Comparison of ENCODE assay signal across 10 cellular contexts in genomic region chr17:2689411-2690164, GRCh38. TPM values are rescaled to one million over a fixed set of nuclear protein-coding genes. Genes with fewer than 3 reads are reported as not detected.
DNase-seq lines count a peak whose midpoint lies in the region; ATAC-seq and TF ChIP-seq lines count a peak whose summit lies in the region.
"Had no signal": no experiment of that assay in that cellular context is flagged by ENCODE, and none has a peak within 500 bp of the region (broad histone marks: within the 10 kb centered on the region; RNA-seq: fewer than 3 reads in every experiment).

No MANE protein-coding gene starts in this region.

- ATAC-seq in heart right ventricle (peak in 4 of 8 donors; percentile 2 to 13 (median 4)), gastrocnemius medialis (no peak)

- H3K4me1 ChIP-seq in heart right ventricle (peaks cover 7 to 54% (median 33%) of the 10 kb centered on the region in 9 donors), gastrocnemius medialis (peaks cover 38 to 41% of the 10 kb centered on the region in 2 donors)

- peak overlapping the region; percentile 68 for H3K27ac Mint-ChIP-seq in T-helper 1 cell treated with Interleukin-12 subunit alpha and Interleukin-12 subunit beta and Interleukin-4 antibody, amounts not matched to agents 30 μg/mL and 1 μg/mL, for 36 hours

- H3K27ac ChIP-seq in heart right ventricle (peak overlapping the region in 2 of 10 donors; percentile 4 to 31), gastrocnemius medialis (peak overlapping the region; percentile 82 to 94 (median 90))

- H3K4me1 Mint-ChIP-seq in T-helper 1 cell treated with Interleukin-12 subunit alpha and Interleukin-12 subunit beta and Interleukin-4 antibody, amounts not matched to agents 30 μg/mL and 1 μg/mL, for 36 hours (ENCODE audit: low read depth), result no peaks in the 10 kb centered on the region

- H3K4me3 ChIP-seq in heart right ventricle, result peak overlapping the region in 7 of 10 donors; percentile 2 to 41 (median 17)
- peak overlapping the region in 2 of 4 donors; percentile 4 to 6 for H3K4me3 ChIP-seq in gastrocnemius medialis
- H3K4me3 ChIP-seq: smooth muscle cell had no signal

- H3K27me3 Mint-ChIP-seq in T-helper 1 cell treated with Interleukin-12 subunit alpha and Interleukin-12 subunit beta and Interleukin-4 antibody, amounts not matched to agents 30 μg/mL and 1 μg/mL, for 36 hours (ENCODE audit: low read depth), result no peaks in the 10 kb centered on the region

- no peaks in the 10 kb centered on the region for H3K9me3 Mint-ChIP-seq in T-helper 1 cell treated with Interleukin-12 subunit alpha and Interleukin-12 subunit beta and Interleukin-4 antibody, amounts not matched to agents 30 μg/mL and 1 μg/mL, for 36 hours

- peak in 2 of 3 experiments; percentile 16 to 67 for DNase-seq in NCI-H1417 (lab: John Stamatoyannopoulos, UW)
- no peak for DNase-seq in NCI-H1417 treated with DMSO at 0.1 percent for 48 hours (lab: John Stamatoyannopoulos, UW)
- peak; percentile 5 to 14 for DNase-seq in heart right ventricle
- peak in 1 of 2 donors; percentile 54 for DNase-seq in gastrocnemius medialis
- no peak for DNase-seq in DMS 273 (lab: John Stamatoyannopoulos, UW; ENCODE audit: unreplicated experiment)
- DNase-seq in SK-N-DZ (ENCODE audit: low spot score), result no peak
- DNase-seq in HK-2 (ENCODE audit: unreplicated experiment), result no peak

- 65 to 69% methylated on average over 40 of the region's 40 CpGs for WGBS in heart right ventricle, 2 donors

- intact Hi-C loops in heart right ventricle (cut with DNase I), result loop anchor here in 3 of 10 donors (10.0 kb wide), 2 partner anchors 95 to 175 kb away; partner anchors contain the start of genes METTL16 (in 2 of the 3) and PAFAH1B1 (in 1 of the 3)
- intact Hi-C loops in gastrocnemius medialis (cut with DNase I; ENCODE audit: low total_unique reads), result loop anchor here (5.0 kb wide), 1 partner anchor 97 kb away; the partner anchor contains the start of gene PAFAH1B1

- no peak for TF ChIP-seq CTCF in heart right ventricle (IDR thresholded peaks at IDR 0.05)
- no peak for TF ChIP-seq CTCF in gastrocnemius medialis (IDR thresholded peaks at IDR 0.05 in 4 of 5, conservative IDR thresholded peaks at IDR 0.05 in 1 of 5)

- H3K4me3 Mint-ChIP-seq in T-helper 1 cell treated with Interleukin-12 subunit alpha and Interleukin-12 subunit beta and Interleukin-4 antibody, amounts not matched to agents 30 μg/mL and 1 μg/mL, for 36 hours, result no peak overlapping the region

- peaks cover 2 to 61% (median 41%) of the 10 kb centered on the region in 9 donors for H3K36me3 ChIP-seq in heart right ventricle
- peaks cover 0 to 45% of the 10 kb centered on the region in 2 donors for H3K36me3 ChIP-seq in gastrocnemius medialis

- H3K36me3 Mint-ChIP-seq in T-helper 1 cell treated with Interleukin-12 subunit alpha and Interleukin-12 subunit beta and Interleukin-4 antibody, amounts not matched to agents 30 μg/mL and 1 μg/mL, for 36 hours (ENCODE audit: low read depth), result no peaks in the 10 kb centered on the region

- in situ Hi-C loops in gastrocnemius medialis (cut with MboI; ENCODE audit: low sequenced_read_pairs in 4 of 4), result no loop called here

- H3K27me3 ChIP-seq in heart right ventricle (no peaks in the 10 kb centered on the region), gastrocnemius medialis (no peaks in the 10 kb centered on the region)

- H3K9me3 ChIP-seq in heart right ventricle (no peaks in the 10 kb centered on the region), gastrocnemius medialis (no peaks in the 10 kb centered on the region)

- TF ChIP-seq POLR2A in gastrocnemius medialis (IDR thresholded peaks at IDR 0.05), result no peak

RNA-seq across cellular contexts. Expression of gene CLUH, which starts 22.0 kb away (rescaled TPM):
- total RNA-seq in heart right ventricle, result 100 to 1,000 TPM; 122 to 198 (median 170) TPM
- polyA plus RNA-seq in heart right ventricle, result 100 to 1,000 TPM in 1 of 2 donors, 10 to 100 TPM in 1; 55.6 to 123 TPM
- total RNA-seq in gastrocnemius medialis, result 100 to 1,000 TPM; 104 to 286 (median 211) TPM
- polyA plus RNA-seq in SK-N-DZ (2014; cell fraction: cytosol; rRNA removed), result 56.5 and 59.8 TPM in 2 replicates
- 356 and 379 TPM in 2 replicates for polyA plus RNA-seq in SK-N-DZ (2014; cell fraction: nucleus; rRNA removed)

RNA-seq across cellular contexts. Expression of gene CCDC92B, which starts 59.9 kb away (rescaled TPM):
- total RNA-seq in heart right ventricle, result under 1 TPM; 0.06 to 0.30 (median 0.19) TPM
- polyA plus RNA-seq in heart right ventricle, result under 1 TPM; 0.06 to 0.44 TPM
- total RNA-seq in gastrocnemius medialis, result not detected
- 4.1 and 5.3 TPM in 2 replicates for polyA plus RNA-seq in SK-N-DZ (2014; cell fraction: cytosol; rRNA removed)
- 3.3 and 4.9 TPM in 2 replicates for polyA plus RNA-seq in SK-N-DZ (2014; cell fraction: nucleus; rRNA removed)
- total RNA-seq: kidney epithelial cell, smooth muscle cell had no signal
- polyA plus RNA-seq: smooth muscle cell had no signal

Comparison
In these comparisons a context has a peak if more than half of its experiments do, and no peak if none do; other contexts are left out.
1. DNase-seq: peak in NCI-H1417 (2 of 3) and heart right ventricle (2 of 2); none in NCI-H1417 treated with DMSO at 0.1 percent for 48 hours (single experiment), DMS 273 (single experiment), SK-N-DZ (single experiment) and HK-2 (single experiment).